19 cellular contexts compared by ENCODE assay signal in the genomic region with DNA sequence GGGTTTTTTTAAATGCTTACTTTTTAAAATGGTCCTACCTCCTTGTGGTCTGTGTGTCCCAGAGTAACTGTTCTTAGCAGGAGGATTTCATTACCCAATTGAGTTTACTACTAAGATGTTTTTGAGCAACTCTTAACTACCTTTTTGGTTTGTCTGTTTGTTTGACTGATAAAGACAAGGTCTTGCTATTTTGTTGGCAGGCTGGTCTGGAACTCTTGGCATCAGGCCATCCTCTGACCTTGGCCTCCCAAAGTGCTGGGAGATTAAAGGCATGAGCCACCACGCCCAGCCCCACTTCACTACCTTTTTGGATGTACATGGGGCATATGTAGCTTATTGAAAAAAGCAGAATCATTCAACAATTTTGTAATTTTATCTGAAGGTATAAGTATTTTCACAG. TPM values are rescaled to one million over a fixed set of nuclear protein-coding genes. Genes with fewer than 3 reads are reported as not detected.
DNase-seq lines count a peak whose midpoint lies in the region; ATAC-seq, FAIRE-seq and TF ChIP-seq lines count a peak whose summit lies in the region.
"Had no signal": no experiment of that assay in that cellular context is flagged by ENCODE, and none has a peak within 500 bp of the region (broad histone marks: within the 10 kb centered on the region; RNA-seq: fewer than 3 reads in every experiment).

No MANE protein-coding gene starts in this region.

- no peak overlapping the region for H3K4me3 ChIP-seq in CD8-positive, alpha-beta T cell (ENCODE audit: low read depth, low read length)
- no peak overlapping the region for H3K4me3 ChIP-seq in left ventricle myocardium inferior
- H3K4me3 ChIP-seq: breast epithelium had no signal

- H3K27ac Mint-ChIP-seq in CD8-positive, alpha-beta T cell = peak overlapping the region; percentile 53
- no peak overlapping the region for H3K27ac Mint-ChIP-seq in stimulated activated naive B cell treated with anti-CD40 and anti-IgM and Interleukin-4, amounts not matched to agents 10 μg/mL and 1 μg/mL and 100 μg/mL, for 72 hours
- H3K27ac Mint-ChIP-seq: activated naive CD4-positive, alpha-beta T cell treated with anti-CD3 and anti-CD28 coated beads, Interleukin-2, amount 50 U/mL, for 24 hours; stimulated activated effector memory CD8-positive, alpha-beta T cell treated with anti-CD3 and anti-CD28 coated beads, Interleukin-12 subunit alpha, Interleukin-12 subunit beta, amount 100 ng/mL, for 72 hours; type B pancreatic cell had no signal

- H3K4me1 ChIP-seq in CD8-positive, alpha-beta T cell (ENCODE audit: insufficient read depth, low read length) = no peaks in the 10 kb centered on the region
- H3K4me1 ChIP-seq in left ventricle myocardium inferior = peaks cover 22% of the 10 kb centered on the region
- H3K4me1 ChIP-seq: breast epithelium had no signal

- H3K36me3 Mint-ChIP-seq in CD8-positive, alpha-beta T cell = peaks cover 51% of the 10 kb centered on the region
- peaks cover 34 to 49% of the 10 kb centered on the region in 2 donors for H3K36me3 Mint-ChIP-seq in stimulated activated naive B cell treated with anti-CD40 and anti-IgM and Interleukin-4, amounts not matched to agents 10 μg/mL and 1 μg/mL and 100 μg/mL, for 72 hours

- no peaks in the 10 kb centered on the region for H3K27me3 Mint-ChIP-seq in CD8-positive, alpha-beta T cell (ENCODE audit: low read depth)
- H3K27me3 Mint-ChIP-seq in stimulated activated naive B cell treated with anti-CD40 and anti-IgM and Interleukin-4, amounts not matched to agents 10 μg/mL and 1 μg/mL and 100 μg/mL, for 72 hours = no peaks in the 10 kb centered on the region
- H3K27me3 Mint-ChIP-seq: activated naive CD4-positive, alpha-beta T cell treated with anti-CD3 and anti-CD28 coated beads, Interleukin-2, amount 50 U/mL, for 24 hours; type B pancreatic cell had no signal

- H3K9me3 ChIP-seq in CD8-positive, alpha-beta T cell (ENCODE audit: low read length) = no peaks in the 10 kb centered on the region
- peaks cover 12% of the 10 kb centered on the region for H3K9me3 ChIP-seq in left ventricle myocardium inferior (replicated peaks)
- H3K9me3 ChIP-seq: breast epithelium had no signal

- CTCF ChIA-PET in CD8-positive, alpha-beta T cell (lab: Charles Lee) = no interaction called here

- POLR2A ChIA-PET in CD8-positive, alpha-beta T cell (lab: Charles Lee) = no interaction called here

- no peak overlapping the region for H3K4me3 Mint-ChIP-seq in CD8-positive, alpha-beta T cell
- no peak overlapping the region for H3K4me3 Mint-ChIP-seq in stimulated activated naive B cell treated with anti-CD40 and anti-IgM and Interleukin-4, amounts not matched to agents 10 μg/mL and 1 μg/mL and 100 μg/mL, for 72 hours
- H3K4me3 Mint-ChIP-seq: activated naive CD4-positive, alpha-beta T cell treated with anti-CD3 and anti-CD28 coated beads, Interleukin-2, amount 50 U/mL, for 24 hours; stimulated activated effector memory CD8-positive, alpha-beta T cell treated with anti-CD3 and anti-CD28 coated beads, Interleukin-12 subunit alpha, Interleukin-12 subunit beta, amount 100 ng/mL, for 72 hours; type B pancreatic cell had no signal

- peaks cover 18% of the 10 kb centered on the region for H3K9me3 Mint-ChIP-seq in CD8-positive, alpha-beta T cell
- peaks cover 6% of the 10 kb centered on the region in 2 donors for H3K9me3 Mint-ChIP-seq in stimulated activated naive B cell treated with anti-CD40 and anti-IgM and Interleukin-4, amounts not matched to agents 10 μg/mL and 1 μg/mL and 100 μg/mL, for 72 hours
- H3K9me3 Mint-ChIP-seq: stimulated activated effector memory CD8-positive, alpha-beta T cell treated with anti-CD3 and anti-CD28 coated beads, Interleukin-12 subunit alpha, Interleukin-12 subunit beta, amount 100 ng/mL, for 72 hours had no signal

- peaks cover 22% of the 10 kb centered on the region for H3K4me1 Mint-ChIP-seq in CD8-positive, alpha-beta T cell (ENCODE audit: low read depth)
- peaks cover 6% of the 10 kb centered on the region in 2 donors for H3K4me1 Mint-ChIP-seq in stimulated activated naive B cell treated with anti-CD40 and anti-IgM and Interleukin-4, amounts not matched to agents 10 μg/mL and 1 μg/mL and 100 μg/mL, for 72 hours

- H3K27ac ChIP-seq in CD8-positive, alpha-beta T cell (ENCODE audit: low read depth, low read length) = no peak overlapping the region
- peak overlapping the region; percentile 41 for H3K27ac ChIP-seq in left ventricle myocardium inferior (replicated peaks)
- H3K27ac ChIP-seq: breast epithelium had no signal

- no peak for DNase-seq in CD8-positive, alpha-beta T cell
- no peak for DNase-seq in H54 (ENCODE audit: insufficient read length, low spot score)
- peak; percentile 9 for DNase-seq in astrocyte of the hippocampus (ENCODE audit: low read depth, low spot score)
- peak; percentile 49 for DNase-seq in left ventricle myocardium inferior
- DNase-seq in stimulated activated naive B cell treated with anti-CD40 and anti-IgM and Interleukin-4, amounts not matched to agents 10 μg/mL and 1 μg/mL and 100 μg/mL, for 72 hours = no peak
- no peak for DNase-seq in activated CD4-positive, alpha-beta T cell treated with anti-CD3 and anti-CD28 coated beads, Interleukin-2, amount 50 U/mL, for 48 hours
- DNase-seq: AML-193; effector CD4-positive, alpha-beta T cell; IMR-90; NCI-H1092; NCI-H510A; posterior cingulate gyrus had no signal

- peak; percentile 45 for FAIRE-seq in H54 (lab: Jason Lieb, UNC)

- no peak for TF ChIP-seq CTCF in CD8-positive, alpha-beta T cell (IDR thresholded peaks at IDR 0.05)
- no peak for TF ChIP-seq CTCF in left ventricle myocardium inferior (IDR thresholded peaks at IDR 0.05; ENCODE audit: borderline replicate concordance)

- no peaks in the 10 kb centered on the region for H3K36me3 ChIP-seq in CD8-positive, alpha-beta T cell (ENCODE audit: insufficient read depth, low read length)
- H3K36me3 ChIP-seq in left ventricle myocardium inferior = peaks cover 28% of the 10 kb centered on the region
- H3K36me3 ChIP-seq: breast epithelium had no signal

- no peak for TF ChIP-seq POLR2A in H54 (IDR thresholded peaks at IDR 0.05; ENCODE audit: low read depth, low read length)

- no peak for ATAC-seq in CD8-positive, alpha-beta T cell
- ATAC-seq in stimulated activated naive B cell treated with anti-CD40 and anti-IgM and Interleukin-4, amounts not matched to agents 10 μg/mL and 1 μg/mL and 100 μg/mL, for 72 hours (replicated peaks) = no peak
- no peak for ATAC-seq in HG03135 (IDR thresholded peaks at IDR 0.05; ENCODE audit: unreplicated experiment)
- no peak for ATAC-seq in HG03378 (IDR thresholded peaks at IDR 0.05; ENCODE audit: unreplicated experiment)
- ATAC-seq: SK-N-SH treated with all-trans-retinoic acid at 6 μM for 48 hours; stimulated activated effector memory CD8-positive, alpha-beta T cell treated with anti-CD3 and anti-CD28 coated beads, Interleukin-12 subunit alpha, Interleukin-12 subunit beta, amount 100 ng/mL, for 72 hours had no signal

- intact Hi-C loops in CD8-positive, alpha-beta T cell (cut with DNase I, micrococcal nuclease) = no loop called here
- intact Hi-C loops in left ventricle myocardium inferior (cut with micrococcal nuclease) = no loop called here

- no peaks in the 10 kb centered on the region for H3K27me3 ChIP-seq in CD8-positive, alpha-beta T cell (ENCODE audit: insufficient read depth, low read length)
- H3K27me3 ChIP-seq in left ventricle myocardium inferior (ENCODE audit: low read depth) = no peaks in the 10 kb centered on the region
- H3K27me3 ChIP-seq: breast epithelium had no signal

RNA-seq across cellular contexts. Expression of a gene that starts 14.9 kb away (rescaled TPM):
- 10 to 100 TPM in 1 of 2 experiments, 1 to 10 TPM in 1; 9.2 to 10.4 TPM for total RNA-seq in CD8-positive, alpha-beta T cell
- 73.2 TPM for total RNA-seq in left ventricle myocardium inferior

Comparison
In these comparisons a context has a peak if more than half of its experiments do, and no peak if none do; other contexts are left out.
1. DNase-seq: peak in astrocyte of the hippocampus (single experiment) and left ventricle myocardium inferior (single experiment); none in CD8-positive, alpha-beta T cell (0 of 7), H54 (single experiment), stimulated activated naive B cell treated with anti-CD40 and anti-IgM and Interleukin-4, amounts not matched to agents 10 μg/mL and 1 μg/mL and 100 μg/mL, for 72 hours (single experiment) and activated CD4-positive, alpha-beta T cell treated with anti-CD3 and anti-CD28 coated beads, Interleukin-2, amount 50 U/mL, for 48 hours (0 of 2).